22 cellular contexts compared by ENCODE assay signal in genomic region chrX:24216827-24217226, GRCh38.
"Had no signal": no experiment of that assay in that cellular context is flagged by ENCODE, and none has a peak within 500 bp of the region (broad histone marks: within the 10 kb centered on the region; RNA-seq: fewer than 3 reads in every experiment).

No MANE protein-coding gene starts in this region.

- ATAC-seq: activated CD4-positive, alpha-beta T cell treated with anti-CD3 and anti-CD28 coated beads for 36 hours; activated T-cell treated with anti-CD3 and anti-CD28 coated beads, Interleukin-2, amount 50 U/mL, for 4 hours; heart right ventricle; left ventricle myocardium superior; naive thymus-derived CD4-positive, alpha-beta T cell had no signal

- H3K36me3 Mint-ChIP-seq: activated CD4-positive, alpha-beta memory T cell treated with anti-CD3 and anti-CD28 coated beads for 36 hours; activated naive CD8-positive, alpha-beta T cell; memory B cell had no signal

- H3K9me3 ChIP-seq: esophagus muscularis mucosa, heart right ventricle, tibial nerve had no signal

- H3K4me3 Mint-ChIP-seq: activated CD4-positive, alpha-beta memory T cell treated with anti-CD3 and anti-CD28 coated beads for 36 hours; activated CD4-positive, alpha-beta T cell treated with anti-CD3 and anti-CD28 coated beads for 36 hours; activated naive CD8-positive, alpha-beta T cell; activated T-cell treated with anti-CD3 and anti-CD28 coated beads, Interleukin-2, amount 50 U/mL, for 4 hours; immature natural killer cell; memory B cell; naive thymus-derived CD4-positive, alpha-beta T cell had no signal

- H3K27me3 ChIP-seq: esophagus muscularis mucosa, heart right ventricle, tibial nerve had no signal

- DNase-seq: activated CD4-positive, alpha-beta memory T cell treated with anti-CD3 and anti-CD28 coated beads for 36 hours; activated CD4-positive, alpha-beta T cell treated with anti-CD3 and anti-CD28 coated beads for 36 hours; activated T-cell treated with anti-CD3 and anti-CD28 coated beads, Interleukin-2, amount 50 U/mL, for 4 hours; dermis blood vessel endothelial cell; effector memory CD4-positive, alpha-beta T cell; heart right ventricle; immature natural killer cell; kidney glomerular epithelial cell; left ventricle myocardium superior; naive thymus-derived CD4-positive, alpha-beta T cell; occipital lobe; posterior cingulate gyrus; retina; stimulated activated CD4-positive, alpha-beta T cell treated with anti-CD3 and anti-CD28 coated beads, Interleukin-12 subunit alpha, Interleukin-12 subunit beta, amount 100 ng/mL, for 4 hours; stimulated activated CD4-positive, alpha-beta T cell treated with anti-CD3 and anti-CD28 coated beads, Interleukin-1b, Interleukin-23, amount 100 ng/mL, for 48 hours; stimulated activated CD8-positive, alpha-beta memory T cell treated with anti-CD3 and anti-CD28 coated beads, Interleukin-4, amount 100 ng/mL, for 48 hours; stimulated activated naive CD4-positive, alpha-beta T cell treated with Interleukin-2 at 50 U/mL for 16 hours; T-helper 2 cell had no signal

- H3K9me3 Mint-ChIP-seq: activated CD4-positive, alpha-beta memory T cell treated with anti-CD3 and anti-CD28 coated beads for 36 hours; activated T-cell treated with anti-CD3 and anti-CD28 coated beads, Interleukin-2, amount 50 U/mL, for 4 hours; immature natural killer cell; memory B cell; naive thymus-derived CD4-positive, alpha-beta T cell had no signal

- H3K27ac ChIP-seq: esophagus muscularis mucosa, heart right ventricle, tibial nerve had no signal

- H3K4me3 ChIP-seq: esophagus muscularis mucosa, heart right ventricle, tibial nerve had no signal

- H3K27me3 Mint-ChIP-seq: activated CD4-positive, alpha-beta memory T cell treated with anti-CD3 and anti-CD28 coated beads for 36 hours; activated CD4-positive, alpha-beta T cell treated with anti-CD3 and anti-CD28 coated beads for 36 hours; activated naive CD8-positive, alpha-beta T cell; memory B cell; naive thymus-derived CD4-positive, alpha-beta T cell had no signal

- H3K4me1 ChIP-seq: esophagus muscularis mucosa, heart right ventricle, tibial nerve had no signal

- H3K36me3 ChIP-seq: tibial nerve had no signal

- H3K27ac Mint-ChIP-seq: activated CD4-positive, alpha-beta memory T cell treated with anti-CD3 and anti-CD28 coated beads for 36 hours; activated CD4-positive, alpha-beta T cell treated with anti-CD3 and anti-CD28 coated beads for 36 hours; activated naive CD8-positive, alpha-beta T cell; memory B cell had no signal

- H3K4me1 Mint-ChIP-seq: memory B cell had no signal
